13 cellular contexts compared by ENCODE assay signal in genomic region chr5:53010819-53011218, GRCh38.
"Had no signal": no experiment of that assay in that cellular context is flagged by ENCODE, and none has a peak within 500 bp of the region (broad histone marks: within the 10 kb centered on the region; RNA-seq: fewer than 3 reads in every experiment).

No MANE protein-coding gene starts in this region.

- ATAC-seq: gastroesophageal sphincter; heart right ventricle; stimulated activated naive B cell treated with anti-CD40 and anti-IgM and Interleukin-4, amounts not matched to agents 10 μg/mL and 1 μg/mL and 100 μg/mL, for 72 hours had no signal

- H3K36me3 ChIP-seq: cardiac muscle cell, gastroesophageal sphincter, heart right ventricle, tibial artery had no signal

- H3K9me3 ChIP-seq: tibial artery had no signal

- H3K9ac ChIP-seq: parathyroid adenoma had no signal

- H3K4me3 ChIP-seq: cardiac muscle cell, gastroesophageal sphincter, heart right ventricle, tibial artery had no signal

- H3K27me3 ChIP-seq: cardiac muscle cell, gastroesophageal sphincter, heart right ventricle, tibial artery had no signal

- DNase-seq: activated CD4-positive, alpha-beta T cell treated with anti-CD3 and anti-CD28 coated beads, Interleukin-2, amount 50 U/mL, for 1 hour; activated CD8-positive, alpha-beta memory T cell treated with anti-CD3 and anti-CD28 coated beads for 24 hours; aorta; effector memory CD4-positive, alpha-beta T cell; heart right ventricle; naive B cell; stimulated activated CD4-positive, alpha-beta T cell treated with anti-CD3 and anti-CD28 coated beads, Interleukin-12 subunit alpha, Interleukin-12 subunit beta, amount 100 ng/mL, for 4 hours; stimulated activated naive B cell treated with anti-CD40 and anti-IgM and Interleukin-4, amounts not matched to agents 10 μg/mL and 1 μg/mL and 100 μg/mL, for 72 hours; SW 1271; tibial artery had no signal

- H2AFZ ChIP-seq: parathyroid adenoma had no signal

- H3K4me1 ChIP-seq: parathyroid adenoma, tibial artery had no signal

- H3K27ac ChIP-seq: cardiac muscle cell, gastroesophageal sphincter, heart right ventricle, parathyroid adenoma, tibial artery had no signal
